ENCODE assay signal across 1 cellular context in the genomic region with DNA sequence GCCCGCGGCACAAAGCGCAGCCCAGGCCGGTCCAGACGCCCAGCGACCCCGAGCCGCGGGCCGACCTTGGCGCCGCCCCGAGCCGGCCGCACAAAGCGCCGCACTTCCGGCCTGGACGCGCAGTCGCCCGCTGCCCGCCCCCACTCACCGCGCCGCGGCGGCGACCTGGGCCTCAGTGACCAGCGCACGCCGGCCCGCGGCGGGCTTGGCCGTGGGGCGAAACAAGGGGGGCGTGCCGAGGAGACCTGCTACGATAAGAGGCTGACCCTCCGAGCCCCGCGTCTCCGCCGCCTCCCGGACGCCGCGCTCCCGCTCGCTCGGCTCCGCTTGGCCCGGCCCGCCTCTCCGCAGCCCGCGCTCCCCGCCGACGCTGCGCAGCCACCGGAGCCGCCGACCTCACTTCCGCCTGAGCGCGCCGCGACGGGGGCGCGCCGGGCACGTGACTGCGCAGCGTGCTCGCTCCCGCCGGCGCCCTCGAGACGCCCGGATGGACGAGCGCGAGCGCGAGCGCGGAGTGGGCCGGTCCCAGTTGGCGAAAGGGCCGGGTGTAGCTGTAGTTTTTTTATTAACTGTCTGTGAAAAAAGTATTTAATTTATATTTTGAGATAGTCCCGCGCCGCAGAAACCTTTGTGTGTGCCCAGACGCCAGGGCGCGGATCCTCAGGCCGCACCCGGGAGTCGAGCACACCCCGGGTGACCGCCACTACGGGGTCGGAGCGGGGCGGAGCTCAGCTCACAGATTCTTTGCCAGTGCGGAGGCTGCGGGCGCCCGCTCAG.
A peak's percentile ranks its signal among the peaks of the same experiment; 100 is the strongest.
TF ChIP-seq lines count a peak whose summit lies in the region.

A gene with protein sequence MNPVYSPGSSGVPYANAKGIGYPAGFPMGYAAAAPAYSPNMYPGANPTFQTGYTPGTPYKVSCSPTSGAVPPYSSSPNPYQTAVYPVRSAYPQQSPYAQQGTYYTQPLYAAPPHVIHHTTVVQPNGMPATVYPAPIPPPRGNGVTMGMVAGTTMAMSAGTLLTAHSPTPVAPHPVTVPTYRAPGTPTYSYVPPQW (minus strand): TSS at position 395 of the 777 bp plus-strand sequence. CDS start 10,814 bp downstream, outside the sequence.

TF ChIP-seq in HepG2, 621 proteins besides CTCF, POLR2A, EP300 and RAD21 (continued from another document and continues in another):
- TF ChIP-seq, protein P1, sequence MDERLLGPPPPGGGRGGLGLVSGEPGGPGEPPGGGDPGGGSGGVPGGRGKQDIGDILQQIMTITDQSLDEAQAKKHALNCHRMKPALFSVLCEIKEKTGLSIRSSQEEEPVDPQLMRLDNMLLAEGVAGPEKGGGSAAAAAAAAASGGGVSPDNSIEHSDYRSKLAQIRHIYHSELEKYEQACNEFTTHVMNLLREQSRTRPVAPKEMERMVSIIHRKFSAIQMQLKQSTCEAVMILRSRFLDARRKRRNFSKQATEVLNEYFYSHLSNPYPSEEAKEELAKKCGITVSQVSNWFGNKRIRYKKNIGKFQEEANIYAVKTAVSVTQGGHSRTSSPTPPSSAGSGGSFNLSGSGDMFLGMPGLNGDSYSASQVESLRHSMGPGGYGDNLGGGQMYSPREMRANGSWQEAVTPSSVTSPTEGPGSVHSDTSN (CRISPR knock-in tag; IDR thresholded peaks at IDR 0.05) = no peak
- TF ChIP-seq HCFC1 (IDR thresholded peaks at IDR 0.05; ENCODE audit: low read depth, low read length) (peak; percentile 38; the same call in 1 of the 2 replicates), ZNF703 (CRISPR knock-in tag; IDR thresholded peaks at IDR 0.05; ENCODE audit: borderline replicate concordance) (0 out of 2 replicates have a peak, but pooled peaks have one; percentile 24), MIER2 (CRISPR knock-in tag; IDR thresholded peaks at IDR 0.05) (no peak), TMF1 (CRISPR knock-in tag; IDR thresholded peaks at IDR 0.05; ENCODE audit: low read depth) (no peak), ZNF543 (CRISPR knock-in tag; IDR thresholded peaks at IDR 0.05) (0 out of 2 replicates have a peak, but pooled peaks have one; percentile 74), ZSCAN21 (CRISPR knock-in tag; IDR thresholded peaks at IDR 0.05; ENCODE audit: borderline replicate concordance) (peak; percentile 97), CAMTA2 (CRISPR knock-in tag; IDR thresholded peaks at IDR 0.05; ENCODE audit: borderline replicate concordance) (no peak), SIX4 (CRISPR knock-in tag; IDR thresholded peaks at IDR 0.05) (peak; percentile 4), SMAD1 (CRISPR knock-in tag; IDR thresholded peaks at IDR 0.05; ENCODE audit: borderline replicate concordance, low read depth) (0 out of 2 replicates have a peak, but pooled peaks have one; percentile 18), ZNF101 (CRISPR knock-in tag; IDR thresholded peaks at IDR 0.05; ENCODE audit: borderline replicate concordance, low read depth) (no peak; the same call in 1 of the 2 replicates), HNF4A (CRISPR knock-in tag; IDR thresholded peaks at IDR 0.05) (no peak; the same call in 1 of the 2 replicates), RFXAP (CRISPR knock-in tag; IDR thresholded peaks at IDR 0.05; ENCODE audit: borderline replicate concordance) (peak; percentile 58; the same call in 1 of the 2 replicates), ZBTB1 (CRISPR knock-in tag; IDR thresholded peaks at IDR 0.05; ENCODE audit: borderline replicate concordance) (no peak), ZNF782 (CRISPR knock-in tag; IDR thresholded peaks at IDR 0.05; ENCODE audit: borderline replicate concordance) (peak; percentile 39; the same call in 1 of the 2 replicates), ZFP1 (CRISPR knock-in tag; IDR thresholded peaks at IDR 0.05) (no peak), ZNF841 (CRISPR knock-in tag; IDR thresholded peaks at IDR 0.05; ENCODE audit: borderline replicate concordance) (peak; percentile 82; the same call in 1 of the 2 replicates), ZNF33A (CRISPR knock-in tag; IDR thresholded peaks at IDR 0.05; ENCODE audit: borderline replicate concordance) (no peak), RARG (CRISPR knock-in tag; IDR thresholded peaks at IDR 0.05; ENCODE audit: low read depth) (0 out of 2 replicates have a peak, but pooled peaks have one; percentile 23), JUND (CRISPR knock-in tag; IDR thresholded peaks at IDR 0.05) (no peak), ZSCAN20 (CRISPR knock-in tag; IDR thresholded peaks at IDR 0.05; ENCODE audit: borderline replicate concordance) (no peak), SOX5 (CRISPR knock-in tag; IDR thresholded peaks at IDR 0.05; ENCODE audit: borderline replicate concordance) (no peak), NFIC (IDR thresholded peaks at IDR 0.05; ENCODE audit: low read length) (no peak)
- TF ChIP-seq, protein P2, sequence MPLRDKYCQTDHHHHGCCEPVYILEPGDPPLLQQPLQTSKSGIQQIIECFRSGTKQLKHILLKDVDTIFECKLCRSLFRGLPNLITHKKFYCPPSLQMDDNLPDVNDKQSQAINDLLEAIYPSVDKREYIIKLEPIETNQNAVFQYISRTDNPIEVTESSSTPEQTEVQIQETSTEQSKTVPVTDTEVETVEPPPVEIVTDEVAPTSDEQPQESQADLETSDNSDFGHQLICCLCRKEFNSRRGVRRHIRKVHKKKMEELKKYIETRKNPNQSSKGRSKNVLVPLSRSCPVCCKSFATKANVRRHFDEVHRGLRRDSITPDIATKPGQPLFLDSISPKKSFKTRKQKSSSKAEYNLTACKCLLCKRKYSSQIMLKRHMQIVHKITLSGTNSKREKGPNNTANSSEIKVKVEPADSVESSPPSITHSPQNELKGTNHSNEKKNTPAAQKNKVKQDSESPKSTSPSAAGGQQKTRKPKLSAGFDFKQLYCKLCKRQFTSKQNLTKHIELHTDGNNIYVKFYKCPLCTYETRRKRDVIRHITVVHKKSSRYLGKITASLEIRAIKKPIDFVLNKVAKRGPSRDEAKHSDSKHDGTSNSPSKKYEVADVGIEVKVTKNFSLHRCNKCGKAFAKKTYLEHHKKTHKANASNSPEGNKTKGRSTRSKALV (CRISPR knock-in tag; IDR thresholded peaks at IDR 0.05) = no peak
- TF ChIP-seq, protein P3, sequence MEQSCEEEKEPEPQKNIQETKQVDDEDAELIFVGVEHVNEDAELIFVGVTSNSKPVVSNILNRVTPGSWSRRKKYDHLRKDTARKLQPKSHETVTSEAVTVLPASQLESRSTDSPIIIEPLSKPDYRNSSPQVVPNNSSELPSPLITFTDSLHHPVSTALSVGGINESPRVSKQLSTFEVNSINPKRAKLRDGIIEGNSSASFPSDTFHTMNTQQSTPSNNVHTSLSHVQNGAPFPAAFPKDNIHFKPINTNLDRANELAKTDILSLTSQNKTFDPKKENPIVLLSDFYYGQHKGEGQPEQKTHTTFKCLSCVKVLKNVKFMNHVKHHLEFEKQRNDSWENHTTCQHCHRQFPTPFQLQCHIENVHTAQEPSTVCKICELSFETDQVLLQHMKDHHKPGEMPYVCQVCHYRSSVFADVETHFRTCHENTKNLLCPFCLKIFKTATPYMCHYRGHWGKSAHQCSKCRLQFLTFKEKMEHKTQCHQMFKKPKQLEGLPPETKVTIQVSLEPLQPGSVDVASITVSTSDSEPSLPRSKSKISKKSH (CRISPR knock-in tag; IDR thresholded peaks at IDR 0.05; ENCODE audit: borderline replicate concordance) = no peak
- TF ChIP-seq, protein P4, sequence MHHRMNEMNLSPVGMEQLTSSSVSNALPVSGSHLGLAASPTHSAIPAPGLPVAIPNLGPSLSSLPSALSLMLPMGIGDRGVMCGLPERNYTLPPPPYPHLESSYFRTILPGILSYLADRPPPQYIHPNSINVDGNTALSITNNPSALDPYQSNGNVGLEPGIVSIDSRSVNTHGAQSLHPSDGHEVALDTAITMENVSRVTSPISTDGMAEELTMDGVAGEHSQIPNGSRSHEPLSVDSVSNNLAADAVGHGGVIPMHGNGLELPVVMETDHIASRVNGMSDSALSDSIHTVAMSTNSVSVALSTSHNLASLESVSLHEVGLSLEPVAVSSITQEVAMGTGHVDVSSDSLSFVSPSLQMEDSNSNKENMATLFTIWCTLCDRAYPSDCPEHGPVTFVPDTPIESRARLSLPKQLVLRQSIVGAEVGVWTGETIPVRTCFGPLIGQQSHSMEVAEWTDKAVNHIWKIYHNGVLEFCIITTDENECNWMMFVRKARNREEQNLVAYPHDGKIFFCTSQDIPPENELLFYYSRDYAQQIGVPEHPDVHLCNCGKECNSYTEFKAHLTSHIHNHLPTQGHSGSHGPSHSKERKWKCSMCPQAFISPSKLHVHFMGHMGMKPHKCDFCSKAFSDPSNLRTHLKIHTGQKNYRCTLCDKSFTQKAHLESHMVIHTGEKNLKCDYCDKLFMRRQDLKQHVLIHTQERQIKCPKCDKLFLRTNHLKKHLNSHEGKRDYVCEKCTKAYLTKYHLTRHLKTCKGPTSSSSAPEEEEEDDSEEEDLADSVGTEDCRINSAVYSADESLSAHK (CRISPR knock-in tag; IDR thresholded peaks at IDR 0.05; ENCODE audit: borderline replicate concordance) = no peak
- TF ChIP-seq, protein P5, sequence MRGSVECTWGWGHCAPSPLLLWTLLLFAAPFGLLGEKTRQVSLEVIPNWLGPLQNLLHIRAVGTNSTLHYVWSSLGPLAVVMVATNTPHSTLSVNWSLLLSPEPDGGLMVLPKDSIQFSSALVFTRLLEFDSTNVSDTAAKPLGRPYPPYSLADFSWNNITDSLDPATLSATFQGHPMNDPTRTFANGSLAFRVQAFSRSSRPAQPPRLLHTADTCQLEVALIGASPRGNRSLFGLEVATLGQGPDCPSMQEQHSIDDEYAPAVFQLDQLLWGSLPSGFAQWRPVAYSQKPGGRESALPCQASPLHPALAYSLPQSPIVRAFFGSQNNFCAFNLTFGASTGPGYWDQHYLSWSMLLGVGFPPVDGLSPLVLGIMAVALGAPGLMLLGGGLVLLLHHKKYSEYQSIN (CRISPR knock-in tag; IDR thresholded peaks at IDR 0.05; ENCODE audit: borderline replicate concordance) = 0 out of 2 replicates have a peak, but pooled peaks have one; percentile 22
- TF ChIP-seq, protein P6, sequence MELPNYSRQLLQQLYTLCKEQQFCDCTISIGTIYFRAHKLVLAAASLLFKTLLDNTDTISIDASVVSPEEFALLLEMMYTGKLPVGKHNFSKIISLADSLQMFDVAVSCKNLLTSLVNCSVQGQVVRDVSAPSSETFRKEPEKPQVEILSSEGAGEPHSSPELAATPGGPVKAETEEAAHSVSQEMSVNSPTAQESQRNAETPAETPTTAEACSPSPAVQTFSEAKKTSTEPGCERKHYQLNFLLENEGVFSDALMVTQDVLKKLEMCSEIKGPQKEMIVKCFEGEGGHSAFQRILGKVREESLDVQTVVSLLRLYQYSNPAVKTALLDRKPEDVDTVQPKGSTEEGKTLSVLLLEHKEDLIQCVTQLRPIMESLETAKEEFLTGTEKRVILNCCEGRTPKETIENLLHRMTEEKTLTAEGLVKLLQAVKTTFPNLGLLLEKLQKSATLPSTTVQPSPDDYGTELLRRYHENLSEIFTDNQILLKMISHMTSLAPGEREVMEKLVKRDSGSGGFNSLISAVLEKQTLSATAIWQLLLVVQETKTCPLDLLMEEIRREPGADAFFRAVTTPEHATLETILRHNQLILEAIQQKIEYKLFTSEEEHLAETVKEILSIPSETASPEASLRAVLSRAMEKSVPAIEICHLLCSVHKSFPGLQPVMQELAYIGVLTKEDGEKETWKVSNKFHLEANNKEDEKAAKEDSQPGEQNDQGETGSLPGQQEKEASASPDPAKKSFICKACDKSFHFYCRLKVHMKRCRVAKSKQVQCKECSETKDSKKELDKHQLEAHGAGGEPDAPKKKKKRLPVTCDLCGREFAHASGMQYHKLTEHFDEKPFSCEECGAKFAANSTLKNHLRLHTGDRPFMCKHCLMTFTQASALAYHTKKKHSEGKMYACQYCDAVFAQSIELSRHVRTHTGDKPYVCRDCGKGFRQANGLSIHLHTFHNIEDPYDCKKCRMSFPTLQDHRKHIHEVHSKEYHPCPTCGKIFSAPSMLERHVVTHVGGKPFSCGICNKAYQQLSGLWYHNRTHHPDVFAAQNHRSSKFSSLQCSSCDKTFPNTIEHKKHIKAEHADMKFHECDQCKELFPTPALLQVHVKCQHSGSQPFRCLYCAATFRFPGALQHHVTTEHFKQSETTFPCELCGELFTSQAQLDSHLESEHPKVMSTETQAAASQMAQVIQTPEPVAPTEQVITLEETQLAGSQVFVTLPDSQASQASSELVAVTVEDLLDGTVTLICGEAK (IDR thresholded peaks at IDR 0.05) = no peak
- TF ChIP-seq, protein P6 (CRISPR knock-in tag; IDR thresholded peaks at IDR 0.05) = no peak; the same call in 1 of the 2 replicates
- TF ChIP-seq, protein P7, sequence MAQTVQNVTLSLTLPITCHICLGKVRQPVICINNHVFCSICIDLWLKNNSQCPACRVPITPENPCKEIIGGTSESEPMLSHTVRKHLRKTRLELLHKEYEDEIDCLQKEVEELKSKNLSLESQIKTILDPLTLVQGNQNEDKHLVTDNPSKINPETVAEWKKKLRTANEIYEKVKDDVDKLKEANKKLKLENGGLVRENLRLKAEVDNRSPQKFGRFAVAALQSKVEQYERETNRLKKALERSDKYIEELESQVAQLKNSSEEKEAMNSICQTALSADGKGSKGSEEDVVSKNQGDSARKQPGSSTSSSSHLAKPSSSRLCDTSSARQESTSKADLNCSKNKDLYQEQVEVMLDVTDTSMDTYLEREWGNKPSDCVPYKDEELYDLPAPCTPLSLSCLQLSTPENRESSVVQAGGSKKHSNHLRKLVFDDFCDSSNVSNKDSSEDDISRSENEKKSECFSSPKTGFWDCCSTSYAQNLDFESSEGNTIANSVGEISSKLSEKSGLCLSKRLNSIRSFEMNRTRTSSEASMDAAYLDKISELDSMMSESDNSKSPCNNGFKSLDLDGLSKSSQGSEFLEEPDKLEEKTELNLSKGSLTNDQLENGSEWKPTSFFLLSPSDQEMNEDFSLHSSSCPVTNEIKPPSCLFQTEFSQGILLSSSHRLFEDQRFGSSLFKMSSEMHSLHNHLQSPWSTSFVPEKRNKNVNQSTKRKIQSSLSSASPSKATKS (CRISPR knock-in tag; IDR thresholded peaks at IDR 0.05) = no peak; the same call in 1 of the 2 replicates
